ENCODE assay signal across 11 cellular contexts in genomic region chr21:37119421-37120218, GRCh38. TPM values are rescaled to one million over a fixed set of nuclear protein-coding genes. Genes with fewer than 3 reads are reported as not detected.
DNase-seq lines count a peak whose midpoint lies in the region; ATAC-seq and TF ChIP-seq lines count a peak whose summit lies in the region.
"Had no signal": no experiment of that assay in that cellular context is flagged by ENCODE, and none has a peak within 500 bp of the region (broad histone marks: within the 10 kb centered on the region; RNA-seq: fewer than 3 reads in every experiment).

No MANE protein-coding gene starts in this region.

- H3K36me3 Mint-ChIP-seq in activated T-cell treated with anti-CD3 and anti-CD28 coated beads, Interleukin-2, amount 50 U/mL, for 24 hours (ENCODE audit: low read depth): peaks cover 60% of the 10 kb centered on the region
- H3K36me3 Mint-ChIP-seq in stimulated activated naive B cell treated with anti-CD40 and anti-IgM and Interleukin-4, amounts not matched to agents 10 μg/mL and 1 μg/mL and 100 μg/mL, for 72 hours: peaks cover 17 to 30% of the 10 kb centered on the region in 2 donors

- no peak overlapping the region for H3K4me3 Mint-ChIP-seq in activated T-cell treated with anti-CD3 and anti-CD28 coated beads, Interleukin-2, amount 50 U/mL, for 24 hours
- no peak overlapping the region for H3K4me3 Mint-ChIP-seq in stimulated activated naive B cell treated with anti-CD40 and anti-IgM and Interleukin-4, amounts not matched to agents 10 μg/mL and 1 μg/mL and 100 μg/mL, for 72 hours

- ATAC-seq in stimulated activated naive B cell treated with anti-CD40 and anti-IgM and Interleukin-4, amounts not matched to agents 10 μg/mL and 1 μg/mL and 100 μg/mL, for 72 hours (replicated peaks): no peak

- H3K9me3 Mint-ChIP-seq in activated T-cell treated with anti-CD3 and anti-CD28 coated beads, Interleukin-2, amount 50 U/mL, for 24 hours: no peaks in the 10 kb centered on the region
- no peaks in the 10 kb centered on the region for H3K9me3 Mint-ChIP-seq in stimulated activated naive B cell treated with anti-CD40 and anti-IgM and Interleukin-4, amounts not matched to agents 10 μg/mL and 1 μg/mL and 100 μg/mL, for 72 hours

- no peaks in the 10 kb centered on the region for H3K27me3 ChIP-seq in WERI-Rb-1 (ENCODE audit: insufficient read depth, low read depth, severe bottlenecking)

- H3K4me1 Mint-ChIP-seq in activated T-cell treated with anti-CD3 and anti-CD28 coated beads, Interleukin-2, amount 50 U/mL, for 24 hours (ENCODE audit: low read depth): peaks cover 42% of the 10 kb centered on the region
- H3K4me1 Mint-ChIP-seq in stimulated activated naive B cell treated with anti-CD40 and anti-IgM and Interleukin-4, amounts not matched to agents 10 μg/mL and 1 μg/mL and 100 μg/mL, for 72 hours: peaks cover 7 to 8% of the 10 kb centered on the region in 2 donors

- peak overlapping the region; percentile 90 for H3K27ac Mint-ChIP-seq in activated T-cell treated with anti-CD3 and anti-CD28 coated beads, Interleukin-2, amount 50 U/mL, for 24 hours
- H3K27ac Mint-ChIP-seq in stimulated activated naive B cell treated with anti-CD40 and anti-IgM and Interleukin-4, amounts not matched to agents 10 μg/mL and 1 μg/mL and 100 μg/mL, for 72 hours: peak overlapping the region; percentile 53

- peaks cover 53% of the 10 kb centered on the region for H3K36me3 ChIP-seq in WERI-Rb-1

- H3K4me3 ChIP-seq in WERI-Rb-1 (ENCODE audit: low read depth, low read length) (no peak overlapping the region), fibroblast of the aortic adventitia (ENCODE audit: low read depth, low read length) (no peak overlapping the region)

- no peaks in the 10 kb centered on the region for H3K27me3 Mint-ChIP-seq in activated T-cell treated with anti-CD3 and anti-CD28 coated beads, Interleukin-2, amount 50 U/mL, for 24 hours
- no peaks in the 10 kb centered on the region for H3K27me3 Mint-ChIP-seq in stimulated activated naive B cell treated with anti-CD40 and anti-IgM and Interleukin-4, amounts not matched to agents 10 μg/mL and 1 μg/mL and 100 μg/mL, for 72 hours

- H3K27ac ChIP-seq in WERI-Rb-1: no peak overlapping the region

- DNase-seq in activated T-cell treated with anti-CD3 and anti-CD28 coated beads, Interleukin-2, amount 50 U/mL, for 24 hours: no peak
- DNase-seq in activated T-cell treated with anti-CD3 and anti-CD28 coated beads, Interleukin-2, amount 50 U/mL, for 1 hour: no peak
- DNase-seq in WERI-Rb-1: no peak
- peak; percentile 26 for DNase-seq in fibroblast of the aortic adventitia (ENCODE audit: low read depth)
- DNase-seq in stimulated activated naive B cell treated with anti-CD40 and anti-IgM and Interleukin-4, amounts not matched to agents 10 μg/mL and 1 μg/mL and 100 μg/mL, for 72 hours: no peak
- no peak for DNase-seq in nucleus accumbens (lab: John Stamatoyannopoulos, UW)
- no peak for DNase-seq in stimulated activated CD4-positive, alpha-beta T cell treated with anti-CD3 and anti-CD28 coated beads, Interleukin-4, amount 100 ng/mL, for 1 hour
- DNase-seq in cerebellum (ENCODE audit: low spot score): no peak
- DNase-seq: amniotic stem cell, NCI-H2029 treated with DMSO at 0.1 percent for 48 hours, RPMI8226 had no signal

- TF ChIP-seq CTCF in WERI-Rb-1 (IDR thresholded peaks at IDR 0.05; ENCODE audit: low read depth, low read length): peak; percentile 45; the same call in 1 of the 2 replicates
- TF ChIP-seq CTCF in fibroblast of the aortic adventitia (IDR thresholded peaks at IDR 0.05; ENCODE audit: insufficient read depth, low read length): no peak

- H3K9me3 ChIP-seq in WERI-Rb-1 (ENCODE audit: severe bottlenecking): no peaks in the 10 kb centered on the region

RNA-seq across cellular contexts. Expression of gene TTC3, which starts 46.6 kb away (rescaled TPM):
- total RNA-seq in fibroblast of the aortic adventitia (ENCODE audit: low replicate concordance) (372 and 615 TPM in 2 replicates), cerebellum (537 TPM)

RNA-seq across cellular contexts. Expression of gene PIGP, which starts 46.7 kb away (rescaled TPM):
- total RNA-seq in fibroblast of the aortic adventitia (ENCODE audit: low replicate concordance) (2.2 and 19.6 TPM in 2 replicates), cerebellum (5.1 TPM)
